ENCODE assay signal across 24 cellular contexts in genomic region chr15:44438402-44438801, GRCh38.
"Had no signal": no experiment of that assay in that cellular context is flagged by ENCODE, and none has a peak within 500 bp of the region (broad histone marks: within the 10 kb centered on the region; RNA-seq: fewer than 3 reads in every experiment).

No MANE protein-coding gene starts in this region.

- H2AFZ ChIP-seq: neural progenitor cell had no signal

- H3K9me3 Mint-ChIP-seq: activated B cell treated with CpG ODN at 0.5 μM for 24 hours; activated naive CD8-positive, alpha-beta T cell treated with anti-CD3 and anti-CD28 coated beads, Interleukin-2, amount 10 ng/mL, durations not matched to agents 7 days and 5 days had no signal

- H3K4me3 ChIP-seq: lung, neural progenitor cell, prostate gland, right atrium auricular region, stomach had no signal

- H3K4me3 Mint-ChIP-seq: activated B cell treated with CpG ODN at 0.5 μM for 24 hours; activated CD8-positive, alpha-beta T cell treated with anti-CD3 and anti-CD28 coated beads for 36 hours; activated naive CD8-positive, alpha-beta T cell treated with anti-CD3 and anti-CD28 coated beads, Interleukin-2, amount 10 ng/mL, durations not matched to agents 7 days and 5 days; brain; mesothelial cell of epicardium; neural progenitor cell had no signal

- H3K4me1 ChIP-seq: prostate gland had no signal

- DNase-seq: activated B cell treated with CpG ODN at 0.5 μM for 24 hours; activated CD4-positive, alpha-beta T cell treated with anti-CD3 and anti-CD28 coated beads for 4 hours; activated CD8-positive, alpha-beta T cell treated with anti-CD3 and anti-CD28 coated beads for 36 hours; activated effector memory CD4-positive, alpha-beta T cell treated with anti-CD3 and anti-CD28 coated beads, Interleukin-2, amount 50 U/mL, for 16 hours; activated naive CD8-positive, alpha-beta T cell treated with anti-CD3 and anti-CD28 coated beads, Interleukin-2, amount 10 ng/mL, durations not matched to agents 7 days and 5 days; activated T-cell treated with anti-CD3 and anti-CD28 coated beads, Interleukin-2, amount 50 U/mL, for 48 hours; anterior cingulate cortex; caudate nucleus; hypothalamus; stimulated activated CD4-positive, alpha-beta T cell treated with anti-CD3 and anti-CD28 coated beads, Interleukin-2, amount 100 ng/mL, for 24 hours; stomach; SW 1271; trophoblast cell had no signal

- H3K27ac ChIP-seq: neural progenitor cell, prostate gland, right atrium auricular region, stomach had no signal

- H3K27me3 Mint-ChIP-seq: activated B cell treated with CpG ODN at 0.5 μM for 24 hours; activated CD8-positive, alpha-beta T cell treated with anti-CD3 and anti-CD28 coated beads for 36 hours; activated naive CD8-positive, alpha-beta T cell treated with anti-CD3 and anti-CD28 coated beads, Interleukin-2, amount 10 ng/mL, durations not matched to agents 7 days and 5 days; brain had no signal

- H3K27me3 ChIP-seq: neural progenitor cell, right atrium auricular region, stomach had no signal

- ATAC-seq: activated CD8-positive, alpha-beta T cell treated with anti-CD3 and anti-CD28 coated beads for 36 hours; left lobe of liver had no signal

- FAIRE-seq: colon, frontal cortex, keratinocyte, TTC549 had no signal

- H3K9ac ChIP-seq: neural progenitor cell had no signal

- H3K4me1 Mint-ChIP-seq: neural progenitor cell had no signal

- H3K27ac Mint-ChIP-seq: activated B cell treated with CpG ODN at 0.5 μM for 24 hours; activated CD8-positive, alpha-beta T cell treated with anti-CD3 and anti-CD28 coated beads for 36 hours; activated naive CD8-positive, alpha-beta T cell treated with anti-CD3 and anti-CD28 coated beads, Interleukin-2, amount 10 ng/mL, durations not matched to agents 7 days and 5 days; brain; mesothelial cell of epicardium; neural progenitor cell had no signal

- H3K9me3 ChIP-seq: prostate gland, right atrium auricular region, stomach had no signal

- H3K4me2 ChIP-seq: neural progenitor cell had no signal

- H3K36me3 ChIP-seq: neural progenitor cell, prostate gland, right atrium auricular region had no signal
